ENCODE assay signal across 8 cellular contexts in genomic region chr14:50530794-50531193, GRCh38. TPM values are rescaled to one million over a fixed set of nuclear protein-coding genes. Genes with fewer than 3 reads are reported as not detected.
DNase-seq lines count a peak whose midpoint lies in the region; ATAC-seq and TF ChIP-seq lines count a peak whose summit lies in the region.

No MANE protein-coding gene starts in this region.

- H3K9ac ChIP-seq in neural cell (ENCODE audit: low read length): peak overlapping the region; percentile 93

- no peak for TF ChIP-seq RAD21 in neural cell (conservative IDR thresholded peaks at IDR 0.05)

- H3K36me3 ChIP-seq in CD4-positive, CD25-positive, alpha-beta regulatory T cell (ENCODE audit: control insufficient read depth, insufficient read depth, low read length): no peaks in the 10 kb centered on the region
- no peaks in the 10 kb centered on the region for H3K36me3 ChIP-seq in neural cell (ENCODE audit: insufficient read depth, low read length)

- no peaks in the 10 kb centered on the region for H3F3A ChIP-seq in neural cell (ENCODE audit: insufficient read depth, low read length, poor library complexity, severe bottlenecking)

- peak overlapping the region; percentile 67 to 92 (median 79) for H3K27ac Mint-ChIP-seq in CD4-positive, CD25-positive, alpha-beta regulatory T cell

- H3K4me2 ChIP-seq in neural cell (ENCODE audit: low read length): peak overlapping the region; percentile 78

- no peaks in the 10 kb centered on the region for H4K20me1 ChIP-seq in neural cell (ENCODE audit: insufficient read depth)

- no peak for DNase-seq in CD4-positive, CD25-positive, alpha-beta regulatory T cell
- no peak for DNase-seq in Jurkat, Clone E6-1 (ENCODE audit: low read depth, low spot score)
- peak; percentile 17 for DNase-seq in dermis blood vessel endothelial cell
- no peak for DNase-seq in NCI-H446 (lab: John Stamatoyannopoulos, UW)
- no peak for DNase-seq in Kasumi-1 (lab: John Stamatoyannopoulos, UW)
- no peak for DNase-seq in iPS-NIHi11 (ENCODE audit: low spot score)

- H3K9me3 ChIP-seq in CD4-positive, CD25-positive, alpha-beta regulatory T cell (ENCODE audit: control insufficient read depth in 2 of 2, low read length in 2 of 2): no peaks in the 10 kb centered on the region
- no peaks in the 10 kb centered on the region for H3K9me3 ChIP-seq in neural cell (ENCODE audit: low read length)

- peaks cover 4% of the 10 kb centered on the region for H3K27me3 Mint-ChIP-seq in CD4-positive, CD25-positive, alpha-beta regulatory T cell

- no peaks in the 10 kb centered on the region for H3K27me3 ChIP-seq in CD4-positive, CD25-positive, alpha-beta regulatory T cell (ENCODE audit: control insufficient read depth, insufficient read depth, low read length)
- no peaks in the 10 kb centered on the region for H3K27me3 ChIP-seq in neural cell (ENCODE audit: insufficient read depth, low read depth, low read length)

- peaks cover 36% of the 10 kb centered on the region for H3K4me1 ChIP-seq in CD4-positive, CD25-positive, alpha-beta regulatory T cell (ENCODE audit: control insufficient read depth, insufficient read depth, low read length, poor library complexity, severe bottlenecking)

- H3K4me1 Mint-ChIP-seq in CD4-positive, CD25-positive, alpha-beta regulatory T cell: peaks cover 25 to 66% (median 56%) of the 10 kb centered on the region in 4 donors

- H3K79me2 ChIP-seq in neural cell (replicated peaks; ENCODE audit: insufficient read depth, low read length): peaks cover 56% of the 10 kb centered on the region

- H3K9me2 ChIP-seq in neural cell (ENCODE audit: insufficient read depth, low read length): no peaks in the 10 kb centered on the region

- H2AFZ ChIP-seq in neural cell (ENCODE audit: low read depth, low read length): no peak overlapping the region

- H3K36me3 Mint-ChIP-seq in CD4-positive, CD25-positive, alpha-beta regulatory T cell: peaks cover 14% of the 10 kb centered on the region

- peak overlapping the region; percentile 91 to 99 (median 92) for H3K4me3 Mint-ChIP-seq in CD4-positive, CD25-positive, alpha-beta regulatory T cell

- no peak for ATAC-seq in CD4-positive, CD25-positive, alpha-beta regulatory T cell (ENCODE audit: low read depth in 2 of 2)
- ATAC-seq in GM19035 (IDR thresholded peaks at IDR 0.05; ENCODE audit: unreplicated experiment): no peak

- H3K27ac ChIP-seq in CD4-positive, CD25-positive, alpha-beta regulatory T cell (ENCODE audit: insufficient read depth, low read length, poor library complexity, severe bottlenecking): no peak overlapping the region
- peak overlapping the region; percentile 86 for H3K27ac ChIP-seq in neural cell (ENCODE audit: low read length)

- no peak for TF ChIP-seq EP300 in neural cell (conservative IDR thresholded peaks at IDR 0.05; ENCODE audit: poor library complexity, severe bottlenecking)

- peak overlapping the region; percentile 94 for H3K4me3 ChIP-seq in CD4-positive, CD25-positive, alpha-beta regulatory T cell (ENCODE audit: low read depth, low read length)
- H3K4me3 ChIP-seq in Jurkat, Clone E6-1 (ENCODE audit: low read length): peak overlapping the region; percentile 78
- peak overlapping the region; percentile 92 for H3K4me3 ChIP-seq in neural cell (ENCODE audit: low read length)

- TF ChIP-seq CTCF in neural cell (IDR thresholded peaks at IDR 0.05; ENCODE audit: poor library complexity, severe bottlenecking): no peak

- no peaks in the 10 kb centered on the region for H3K9me3 Mint-ChIP-seq in CD4-positive, CD25-positive, alpha-beta regulatory T cell

TF ChIP-seq in neural cell, 6 proteins besides CTCF, POLR2A, EP300 and RAD21:
- TF ChIP-seq REST (IDR thresholded peaks at IDR 0.05; ENCODE audit: borderline replicate concordance): no peak
- TF ChIP-seq EZH2 (IDR thresholded peaks at IDR 0.05; ENCODE audit: borderline replicate concordance, insufficient read depth, low read length, poor library complexity, severe bottlenecking): no peak
- TF ChIP-seq SMC3 (conservative IDR thresholded peaks at IDR 0.05; ENCODE audit: poor library complexity): no peak
- no peak for TF ChIP-seq TAF1 (IDR thresholded peaks at IDR 0.05; ENCODE audit: low read depth)
- TF ChIP-seq POLR2AphosphoS5 (IDR thresholded peaks at IDR 0.05): no peak
- TF ChIP-seq MXI1 (conservative IDR thresholded peaks at IDR 0.05; ENCODE audit: poor library complexity, severe bottlenecking): no peak
TF ChIP-seq in neural cell: peak in this region for 0.

RNA-seq across cellular contexts. Expression of gene MAP4K5, which starts 1.6 kb away (rescaled TPM):
- total RNA-seq in CD4-positive, CD25-positive, alpha-beta regulatory T cell: 45.4 TPM
- 10 to 100 TPM; 13.2 to 23.0 (median 20.0) TPM for polyA plus RNA-seq in CD4-positive, CD25-positive, alpha-beta regulatory T cell
- 27.5 TPM for polyA plus RNA-seq in Jurkat, Clone E6-1 (2012; ENCODE audit: insufficient read depth, insufficient read length)
- total RNA-seq in dermis blood vessel endothelial cell: 51.8 and 100 TPM in 2 replicates
- 110 and 148 TPM in 2 replicates for polyA plus RNA-seq in neural cell
- polyA minus RNA-seq in neural cell: 144 and 169 TPM in 2 replicates

RNA-seq across cellular contexts. Expression of gene ATL1, which starts 29.2 kb away (rescaled TPM):
- 1.4 TPM for total RNA-seq in CD4-positive, CD25-positive, alpha-beta regulatory T cell
- polyA plus RNA-seq in CD4-positive, CD25-positive, alpha-beta regulatory T cell: 1 to 10 TPM in 3 of 4 donors, under 1 TPM in 1; 0.62 to 1.6 (median 1.3) TPM
- 2.0 TPM for polyA plus RNA-seq in Jurkat, Clone E6-1 (2012; ENCODE audit: insufficient read depth, insufficient read length)
- total RNA-seq in dermis blood vessel endothelial cell: 1.9 and 2.6 TPM in 2 replicates
- 70.4 and 73.0 TPM in 2 replicates for polyA plus RNA-seq in neural cell
- polyA minus RNA-seq in neural cell: 99.1 and 109 TPM in 2 replicates
